ENCODE assay signal across 16 cellular contexts in the genomic region with DNA sequence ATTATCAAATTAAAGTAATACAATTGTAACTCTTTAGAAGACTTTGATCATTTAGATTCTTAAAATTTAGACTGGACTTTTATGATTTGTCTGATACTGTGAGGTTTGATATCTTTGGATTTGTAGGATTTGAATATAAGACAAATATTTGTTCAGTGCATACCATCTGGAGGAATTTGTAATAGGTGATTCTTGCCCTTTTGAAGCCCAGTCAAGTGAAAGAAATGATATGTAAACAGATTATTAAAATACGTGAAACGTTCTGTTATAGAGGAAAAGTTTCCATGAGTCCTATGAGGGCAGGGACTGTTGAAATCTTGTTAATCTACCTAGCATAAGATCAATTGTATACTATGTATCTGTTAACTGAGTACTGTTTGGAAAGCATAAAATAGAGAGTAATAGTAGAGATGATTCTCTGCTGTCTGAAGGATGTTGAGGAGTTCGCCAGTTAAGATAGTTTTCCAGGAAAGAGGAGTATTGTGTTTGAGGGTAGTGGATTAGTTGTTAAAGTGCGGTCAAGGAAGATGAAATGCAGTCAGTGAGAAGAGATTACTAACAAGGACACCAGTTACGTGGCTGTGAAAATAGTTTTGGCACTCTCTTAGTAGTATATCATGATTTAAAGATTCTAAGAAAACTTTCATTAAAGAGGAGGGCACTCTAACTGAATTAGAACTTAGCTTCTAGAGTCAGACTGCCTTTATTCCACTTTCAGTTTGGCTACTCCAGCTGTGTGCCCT. TPM values are rescaled to one million over a fixed set of nuclear protein-coding genes. Genes with fewer than 3 reads are reported as not detected.
DNase-seq lines count a peak whose midpoint lies in the region; ATAC-seq and TF ChIP-seq lines count a peak whose summit lies in the region.
"Had no signal": no experiment of that assay in that cellular context is flagged by ENCODE, and none has a peak within 500 bp of the region (broad histone marks: within the 10 kb centered on the region; RNA-seq: fewer than 3 reads in every experiment).

No MANE protein-coding gene starts in this region.

- H3K36me3 ChIP-seq in Panc1 (ENCODE audit: control insufficient read depth, insufficient read depth, low read length), result no peaks in the 10 kb centered on the region
- H3K36me3 ChIP-seq in gastroesophageal sphincter, result peaks cover 0 to 53% of the 10 kb centered on the region in 2 donors

- no TSS peak for BruUV-seq in Panc1 (replicated peaks; lab: Mats Ljungman, UMichigan)

- no peaks in the 10 kb centered on the region for H3K27me3 ChIP-seq in Panc1 (ENCODE audit: control insufficient read depth, insufficient read depth, low read length)
- no peaks in the 10 kb centered on the region for H3K27me3 ChIP-seq in gastroesophageal sphincter
- H3K27me3 ChIP-seq: SJSA1, spleen had no signal

- TF ChIP-seq EP300 in gastroesophageal sphincter (IDR thresholded peaks at IDR 0.05), result no peak

- H3K4me1 ChIP-seq in Panc1 (ENCODE audit: control insufficient read depth, insufficient read depth, low read length) (peaks cover 11% of the 10 kb centered on the region; the same call in 1 of the 2 replicates), gastroesophageal sphincter (peaks cover 0 to 44% (median 2%) of the 10 kb centered on the region in 3 donors)
- H3K4me1 ChIP-seq: SJSA1 had no signal

- H3K4me3 ChIP-seq in Panc1 (ENCODE audit: low read depth in 2 of 2, low read length in 2 of 2) (no peak overlapping the region), gastroesophageal sphincter (no peak overlapping the region)
- H3K4me3 ChIP-seq: lung, SJSA1, spleen had no signal

- 23 to 46% methylated on average over 5 of the region's 5 CpGs for WGBS in gastroesophageal sphincter (ENCODE audit: low coverage in 1 of 2), 2 donors

- TF ChIP-seq POLR2A in gastroesophageal sphincter (IDR thresholded peaks at IDR 0.05), result no peak

- peak; percentile 32; the same call in 1 of the 2 replicates for ATAC-seq in Panc1
- no peak for ATAC-seq in gastroesophageal sphincter
- no peak for ATAC-seq in stimulated activated naive CD8-positive, alpha-beta T cell treated with anti-CD3 and anti-CD28 coated beads, Interleukin-15, amount 100 ng/mL, for 72 hours

- peaks cover 60% of the 10 kb centered on the region for H3K4me1 Mint-ChIP-seq in activated naive CD4-positive, alpha-beta T cell treated with anti-CD3 and anti-CD28 coated beads for 36 hours (ENCODE audit: low read depth)
- H3K4me1 Mint-ChIP-seq in activated naive CD4-positive, alpha-beta T cell treated with anti-CD3 and anti-CD28 coated beads, Interleukin-2, amount 10 ng/mL, durations not matched to agents 7 days and 5 days, result peaks cover 32% of the 10 kb centered on the region
- H3K4me1 Mint-ChIP-seq in stimulated activated naive CD8-positive, alpha-beta T cell treated with anti-CD3 and anti-CD28 coated beads, Interleukin-15, amount 100 ng/mL, for 72 hours, result peaks cover 70% of the 10 kb centered on the region

- H3K9me3 Mint-ChIP-seq in activated naive CD4-positive, alpha-beta T cell treated with anti-CD3 and anti-CD28 coated beads for 36 hours, result no peaks in the 10 kb centered on the region
- H3K9me3 Mint-ChIP-seq in activated naive CD4-positive, alpha-beta T cell treated with anti-CD3 and anti-CD28 coated beads, Interleukin-2, amount 10 ng/mL, durations not matched to agents 7 days and 5 days, result no peaks in the 10 kb centered on the region
- H3K9me3 Mint-ChIP-seq in stimulated activated naive CD8-positive, alpha-beta T cell treated with anti-CD3 and anti-CD28 coated beads, Interleukin-15, amount 100 ng/mL, for 72 hours, result no peaks in the 10 kb centered on the region

- POLR2A ChIA-PET in Panc1 (lab: Charles Lee), result no interaction called here

- TF ChIP-seq CTCF in Panc1 (IDR thresholded peaks at IDR 0.05) (no peak), gastroesophageal sphincter (IDR thresholded peaks at IDR 0.05) (no peak)

- H3K27ac ChIP-seq in Panc1 (ENCODE audit: low read length) (peak overlapping the region; percentile 37), gastroesophageal sphincter (peak overlapping the region; percentile 58 to 76 (median 64))
- H3K27ac ChIP-seq: SJSA1 had no signal

- intact Hi-C loops in activated naive CD4-positive, alpha-beta T cell treated with anti-CD3 and anti-CD28 coated beads for 36 hours (cut with micrococcal nuclease), result no loop called here
- intact Hi-C loops in Panc1 (cut with micrococcal nuclease; ENCODE audit: unreplicated experiment), result no loop called here

- DNase-seq in activated naive CD4-positive, alpha-beta T cell treated with anti-CD3 and anti-CD28 coated beads for 36 hours, result no peak
- no peak for DNase-seq in activated naive CD4-positive, alpha-beta T cell treated with anti-CD3 and anti-CD28 coated beads, Interleukin-2, amount 10 ng/mL, durations not matched to agents 7 days and 5 days
- DNase-seq in Panc1 (ENCODE audit: low read depth, low spot score), result no peak
- DNase-seq in stimulated activated naive CD8-positive, alpha-beta T cell treated with anti-CD3 and anti-CD28 coated beads, Interleukin-15, amount 100 ng/mL, for 72 hours, result no peak
- DNase-seq in activated naive CD4-positive, alpha-beta T cell (lab: John Stamatoyannopoulos, UW), result no peak
- no peak for DNase-seq in islet precursor cell
- DNase-seq in SK-N-DZ (ENCODE audit: low spot score), result no peak
- DNase-seq: AML-193, anterior cingulate cortex, DMS79 treated with DMSO at 0.1 percent for 48 hours, NCI-H2171, occipital lobe, spleen had no signal

- no peaks in the 10 kb centered on the region for H3K27me3 Mint-ChIP-seq in activated naive CD4-positive, alpha-beta T cell treated with anti-CD3 and anti-CD28 coated beads for 36 hours (ENCODE audit: low read depth)
- H3K27me3 Mint-ChIP-seq in activated naive CD4-positive, alpha-beta T cell treated with anti-CD3 and anti-CD28 coated beads, Interleukin-2, amount 10 ng/mL, durations not matched to agents 7 days and 5 days, result no peaks in the 10 kb centered on the region
- H3K27me3 Mint-ChIP-seq in stimulated activated naive CD8-positive, alpha-beta T cell treated with anti-CD3 and anti-CD28 coated beads, Interleukin-15, amount 100 ng/mL, for 72 hours, result no peaks in the 10 kb centered on the region

- in situ Hi-C loops in Panc1 (cut with HindIII; ENCODE audit: low pct_unique_long_range_greater_than_20kb, low sequenced_read_pairs), result no loop called here

- no peaks in the 10 kb centered on the region for H3K9me3 ChIP-seq in Panc1 (ENCODE audit: control insufficient read depth, insufficient read depth, low read depth, low read length)
- no peaks in the 10 kb centered on the region for H3K9me3 ChIP-seq in gastroesophageal sphincter
- H3K9me3 ChIP-seq: SJSA1, spleen had no signal

- peak overlapping the region; percentile 17 for H3K27ac Mint-ChIP-seq in activated naive CD4-positive, alpha-beta T cell treated with anti-CD3 and anti-CD28 coated beads for 36 hours
- H3K27ac Mint-ChIP-seq in activated naive CD4-positive, alpha-beta T cell treated with anti-CD3 and anti-CD28 coated beads, Interleukin-2, amount 10 ng/mL, durations not matched to agents 7 days and 5 days, result no peak overlapping the region
- peak overlapping the region in 1 of 2 donors; percentile 2 for H3K27ac Mint-ChIP-seq in stimulated activated naive CD8-positive, alpha-beta T cell treated with anti-CD3 and anti-CD28 coated beads, Interleukin-15, amount 100 ng/mL, for 72 hours

- CTCF ChIA-PET in activated naive CD4-positive, alpha-beta T cell treated with anti-CD3 and anti-CD28 coated beads for 36 hours (lab: Charles Lee), result interaction anchor here (0.7 to 1.6 kb wide), 3 partner anchors 10 to 76 kb away, joined by 3 to 8 read pairs (median 5); no protein-coding TSS in a partner anchor
- CTCF ChIA-PET in activated naive CD4-positive, alpha-beta T cell treated with anti-CD3 and anti-CD28 coated beads, Interleukin-2, amount 10 ng/mL, durations not matched to agents 7 days and 5 days (lab: Charles Lee), result interaction anchor here (1.6 to 1.7 kb wide), 2 partner anchors 112 to 1251 kb away, joined by 3 to 5 read pairs; no protein-coding TSS in a partner anchor
- CTCF ChIA-PET in Panc1 (lab: Charles Lee), result interaction anchor here (1.0 kb wide), 1 partner anchor 15 kb away, joined by 4 read pairs; a partner anchor contains a TSS

- no peak overlapping the region for H3K4me3 Mint-ChIP-seq in activated naive CD4-positive, alpha-beta T cell treated with anti-CD3 and anti-CD28 coated beads for 36 hours
- no peak overlapping the region for H3K4me3 Mint-ChIP-seq in activated naive CD4-positive, alpha-beta T cell treated with anti-CD3 and anti-CD28 coated beads, Interleukin-2, amount 10 ng/mL, durations not matched to agents 7 days and 5 days
- H3K4me3 Mint-ChIP-seq in stimulated activated naive CD8-positive, alpha-beta T cell treated with anti-CD3 and anti-CD28 coated beads, Interleukin-15, amount 100 ng/mL, for 72 hours, result peak overlapping the region; percentile 1 to 33

- peaks cover 37% of the 10 kb centered on the region for H3K36me3 Mint-ChIP-seq in activated naive CD4-positive, alpha-beta T cell treated with anti-CD3 and anti-CD28 coated beads for 36 hours (ENCODE audit: low read depth)
- H3K36me3 Mint-ChIP-seq in activated naive CD4-positive, alpha-beta T cell treated with anti-CD3 and anti-CD28 coated beads, Interleukin-2, amount 10 ng/mL, durations not matched to agents 7 days and 5 days, result peaks cover 60% of the 10 kb centered on the region

RNA-seq across cellular contexts. Expression of a gene that starts 14.4 kb away (rescaled TPM):
- total RNA-seq in activated naive CD4-positive, alpha-beta T cell treated with anti-CD3 and anti-CD28 coated beads for 36 hours, result 100 to 1,000 TPM; 143 to 146 TPM
- total RNA-seq in Panc1 (2021; ENCODE audit: unreplicated experiment) (33.6 TPM), gastroesophageal sphincter (10 to 100 TPM; 69.1 to 74.6 (median 72.2) TPM)
- polyA plus RNA-seq in Panc1 (2012; ENCODE audit: insufficient read length), result 44.0 TPM
- 30.0 and 43.5 TPM in 2 replicates for polyA plus RNA-seq in SK-N-DZ (2014; cell fraction: cytosol; rRNA removed)
- polyA plus RNA-seq in SK-N-DZ (2014; cell fraction: nucleus; rRNA removed), result 42.9 and 57.8 TPM in 2 replicates

RNA-seq across cellular contexts. Expression of a gene that starts 32.9 kb away (rescaled TPM):
- total RNA-seq in activated naive CD4-positive, alpha-beta T cell treated with anti-CD3 and anti-CD28 coated beads for 36 hours, result 10 to 100 TPM; 37.2 to 42.6 TPM
- total RNA-seq in Panc1 (2021; ENCODE audit: unreplicated experiment), result 55.2 TPM
- 21.2 TPM for polyA plus RNA-seq in Panc1 (2012; ENCODE audit: insufficient read length)
- total RNA-seq in gastroesophageal sphincter, result 10 to 100 TPM; 27.1 to 40.2 (median 28.7) TPM
- polyA plus RNA-seq in SK-N-DZ (2014; cell fraction: cytosol; rRNA removed), result 48.6 and 48.7 TPM in 2 replicates
- polyA plus RNA-seq in SK-N-DZ (2014; cell fraction: nucleus; rRNA removed), result 57.3 and 69.6 TPM in 2 replicates

RNA-seq across cellular contexts. Expression of a gene that starts 33.3 kb away (rescaled TPM):
- total RNA-seq in activated naive CD4-positive, alpha-beta T cell treated with anti-CD3 and anti-CD28 coated beads for 36 hours, result 10 to 100 TPM; 24.9 to 27.2 TPM
- total RNA-seq in Panc1 (2021; ENCODE audit: unreplicated experiment), result 56.6 TPM
- 17.8 TPM for polyA plus RNA-seq in Panc1 (2012; ENCODE audit: insufficient read length)
- total RNA-seq in gastroesophageal sphincter, result 10 to 100 TPM; 50.5 to 66.0 (median 58.4) TPM
- 13.3 and 22.3 TPM in 2 replicates for polyA plus RNA-seq in SK-N-DZ (2014; cell fraction: cytosol; rRNA removed)
- polyA plus RNA-seq in SK-N-DZ (2014; cell fraction: nucleus; rRNA removed), result 10.2 and 10.6 TPM in 2 replicates

Comparison
In these comparisons a context has a peak if more than half of its experiments do, and no peak if none do; other contexts are left out.
1. H3K4me3 Mint-ChIP-seq: peak in stimulated activated naive CD8-positive, alpha-beta T cell treated with anti-CD3 and anti-CD28 coated beads, Interleukin-15, amount 100 ng/mL, for 72 hours (2 of 2); none in activated naive CD4-positive, alpha-beta T cell treated with anti-CD3 and anti-CD28 coated beads for 36 hours (single experiment) and activated naive CD4-positive, alpha-beta T cell treated with anti-CD3 and anti-CD28 coated beads, Interleukin-2, amount 10 ng/mL, durations not matched to agents 7 days and 5 days (single experiment).